In the genomic region with DNA sequence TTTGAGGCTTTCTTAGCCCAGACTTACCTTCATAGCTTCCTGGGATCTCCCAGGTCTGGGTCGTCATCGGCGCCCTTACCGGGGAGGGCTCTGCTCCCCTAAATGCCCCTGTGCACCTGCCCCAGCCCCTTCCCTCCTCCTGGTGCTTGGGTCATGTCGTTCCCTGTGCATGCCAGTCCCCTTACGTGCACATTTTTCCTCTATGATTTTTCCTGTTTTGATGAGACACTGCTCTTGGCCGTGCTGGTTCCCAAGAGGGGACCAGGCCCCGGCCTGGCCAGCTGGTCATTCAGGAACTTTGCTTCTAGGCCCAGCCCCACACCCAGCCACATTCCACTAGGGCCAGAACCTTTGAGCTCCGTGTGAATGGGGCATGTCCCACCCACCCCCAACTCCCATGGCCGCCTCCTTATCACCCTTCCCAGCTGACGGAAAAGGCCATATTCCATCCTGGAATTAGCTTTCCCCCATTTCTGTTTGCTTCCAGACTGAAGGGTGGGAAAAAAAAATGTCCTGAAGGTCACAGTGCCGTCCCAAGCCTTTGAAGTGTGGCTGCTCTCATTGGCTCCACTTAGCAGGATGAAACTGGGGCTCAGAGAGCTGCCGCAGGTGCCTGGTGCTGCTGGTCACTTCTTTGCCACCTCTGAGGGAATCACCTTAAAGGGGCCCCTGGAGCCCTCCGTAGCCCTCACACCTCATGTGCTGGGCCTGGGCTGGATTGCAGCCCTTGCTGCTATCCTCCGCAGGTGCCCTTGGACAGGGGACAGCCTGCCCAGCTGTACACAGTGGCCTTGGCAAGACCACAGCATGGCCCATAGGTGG, we compare ENCODE assay signal across 11 cellular contexts. TPM values are rescaled to one million over a fixed set of nuclear protein-coding genes. Genes with fewer than 3 reads are reported as not detected.
DNase-seq lines count a peak whose midpoint lies in the region; FAIRE-seq and TF ChIP-seq lines count a peak whose summit lies in the region.
"Had no signal": no experiment of that assay in that cellular context is flagged by ENCODE, and none has a peak within 500 bp of the region (broad histone marks: within the 10 kb centered on the region; RNA-seq: fewer than 3 reads in every experiment).

No MANE protein-coding gene starts in this region.

- TF ChIP-seq CTCF in brain microvascular endothelial cell (IDR thresholded peaks at IDR 0.05; ENCODE audit: low read depth, low read length, missing control alignments) (no peak), kidney (IDR thresholded peaks at IDR 0.05; ENCODE audit: borderline replicate concordance, extremely low read depth, insufficient read depth) (no peak), smooth muscle cell (IDR thresholded peaks at IDR 0.05; ENCODE audit: borderline replicate concordance, insufficient read depth, poor library complexity, severe bottlenecking) (no peak)

- no peak overlapping the region for H2AFZ ChIP-seq in smooth muscle cell (ENCODE audit: low read depth)

- in situ Hi-C loops in brain microvascular endothelial cell (cut with HindIII; ENCODE audit: low pct_ligation_motif_present, low sequenced_read_pairs), result no loop called here

- H3K36me3 ChIP-seq in brain microvascular endothelial cell (replicated peaks) (peaks cover 6% of the 10 kb centered on the region), kidney (ENCODE audit: control insufficient read depth in 1 of 2, insufficient read depth in 2 of 2, low read length in 2 of 2) (no peaks in the 10 kb centered on the region), smooth muscle cell (ENCODE audit: low read depth) (no peaks in the 10 kb centered on the region)

- WGBS in smooth muscle cell (ENCODE audit: low lambda C conversion rate), result 59% methylated on average over 15 of the region's 15 CpGs

- H4K20me1 ChIP-seq in smooth muscle cell (ENCODE audit: low read depth), result peaks cover 60% of the 10 kb centered on the region

- no peak for TF ChIP-seq POLR2A in H54 (IDR thresholded peaks at IDR 0.05; ENCODE audit: low read depth, low read length)

- H3K27me3 ChIP-seq in brain microvascular endothelial cell (replicated peaks) (no peaks in the 10 kb centered on the region), smooth muscle cell (ENCODE audit: low read depth) (no peaks in the 10 kb centered on the region)

- intact Hi-C loops in kidney (cut with DNase I), result no loop called here

- peak overlapping the region; percentile 86 for H3K27ac ChIP-seq in brain microvascular endothelial cell
- peak overlapping the region; percentile 97 to 98 for H3K27ac ChIP-seq in kidney (ENCODE audit: low read depth in 2 of 2, low read length in 2 of 2)
- peak overlapping the region; percentile 20 for H3K27ac ChIP-seq in smooth muscle cell (ENCODE audit: low read depth)

- H3K79me2 ChIP-seq in smooth muscle cell (ENCODE audit: low read depth), result peaks cover 53% of the 10 kb centered on the region

- DNase-seq in H54 (ENCODE audit: insufficient read length, low spot score) (peak; percentile 84), brain microvascular endothelial cell (peak; percentile 87), kidney (peak; percentile 90), smooth muscle cell (lab: John Stamatoyannopoulos, UW; ENCODE audit: unreplicated experiment) (no peak), islet precursor cell (no peak), NCI-H510A treated with DMSO at 0.1 percent for 48 hours (lab: John Stamatoyannopoulos, UW) (no peak), NCI-H2171 treated with DMSO at 0.1 percent for 48 hours (lab: John Stamatoyannopoulos, UW) (no peak)
- no peak for DNase-seq in NK-92 treated with Interleukin-12 subunit alpha and Interleukin-12 subunit beta, amount 100 ng/mL, for 24 hours (lab: John Stamatoyannopoulos, UW)
- DNase-seq: NCI-H446; stimulated activated naive CD4-positive, alpha-beta T cell had no signal

- no peak overlapping the region for H3K4me2 ChIP-seq in smooth muscle cell

- H3K9ac ChIP-seq in kidney (ENCODE audit: low read length in 2 of 2) (peak overlapping the region; percentile 8 to 59), smooth muscle cell (ENCODE audit: low read depth) (peak overlapping the region; percentile 8)

- no peaks in the 10 kb centered on the region for H3F3A ChIP-seq in smooth muscle cell (ENCODE audit: low read depth)

- H3K4me3 ChIP-seq in brain microvascular endothelial cell (ENCODE audit: low read depth, low read length) (no peak overlapping the region), kidney (ENCODE audit: low read length in 2 of 2) (peak overlapping the region in 1 of 2 donors; percentile 3), smooth muscle cell (no peak overlapping the region)

- no peak for FAIRE-seq in H54 (lab: Jason Lieb, UNC)
- no peak for FAIRE-seq in kidney (lab: Jason Lieb, UNC)
- FAIRE-seq: islet of Langerhans had no signal

- H3K9me3 ChIP-seq in kidney (ENCODE audit: control insufficient read depth in 1 of 2, low read length in 2 of 2), result no peaks in the 10 kb centered on the region
- H3K9me3 ChIP-seq in smooth muscle cell (replicated peaks; ENCODE audit: low read depth), result no peaks in the 10 kb centered on the region

- H3K4me1 ChIP-seq in kidney (ENCODE audit: control insufficient read depth in 1 of 2, insufficient read depth in 1 of 2, low read depth in 1 of 2, low read length in 2 of 2), result peaks cover 63 to 66% of the 10 kb centered on the region in 2 donors
- H3K4me1 ChIP-seq in smooth muscle cell (ENCODE audit: low read depth), result no peaks in the 10 kb centered on the region

RNA-seq across cellular contexts. Expression of a gene that starts 25.1 kb away (rescaled TPM):
- 183 TPM for total RNA-seq in kidney
- 88.0 TPM for polyA plus RNA-seq in kidney (ENCODE audit: insufficient read depth, low read depth, low replicate concordance)
- total RNA-seq in smooth muscle cell, result 135 and 140 TPM in 2 replicates
- polyA plus RNA-seq in smooth muscle cell, result 33.2 and 38.2 TPM in 2 replicates

Comparison
In these comparisons a context has a peak if more than half of its experiments do, and no peak if none do; other contexts are left out.
1. DNase-seq: peak in H54 (single experiment), brain microvascular endothelial cell (single experiment) and kidney (single experiment); none in smooth muscle cell (single experiment), islet precursor cell (single experiment), NCI-H510A treated with DMSO at 0.1 percent for 48 hours (single experiment), NK-92 treated with Interleukin-12 subunit alpha and Interleukin-12 subunit beta, amount 100 ng/mL, for 24 hours (single experiment) and NCI-H2171 treated with DMSO at 0.1 percent for 48 hours (single experiment).
2. H3K27ac ChIP-seq: peak in every context shown above with its lines; median percentile 98 in kidney; 86 in brain microvascular endothelial cell; 20 in smooth muscle cell.